ENCODE assay signal across 21 cellular contexts in genomic region chr5:52784741-52785140, GRCh38. TPM values are rescaled to one million over a fixed set of nuclear protein-coding genes. Genes with fewer than 3 reads are reported as not detected.
DNase-seq lines count a peak whose midpoint lies in the region; ATAC-seq and TF ChIP-seq lines count a peak whose summit lies in the region.
"Had no signal": no experiment of that assay in that cellular context is flagged by ENCODE, and none has a peak within 500 bp of the region (broad histone marks: within the 10 kb centered on the region; RNA-seq: fewer than 3 reads in every experiment).

No MANE protein-coding gene starts in this region.

- TF ChIP-seq EP300 in gastroesophageal sphincter (IDR thresholded peaks at IDR 0.05): no peak

- H3K27me3 ChIP-seq in SJSA1 (replicated peaks): no peaks in the 10 kb centered on the region
- H3K27me3 ChIP-seq in mesenchymal stem cell (ENCODE audit: control insufficient read depth in 1 of 2, insufficient read depth in 1 of 2, low read length in 2 of 2): no peaks in the 10 kb centered on the region
- H3K27me3 ChIP-seq in gastroesophageal sphincter: no peaks in the 10 kb centered on the region
- H3K27me3 ChIP-seq: transverse colon had no signal

- H3K18ac ChIP-seq in mesenchymal stem cell (ENCODE audit: low read depth in 1 of 2, low read length in 2 of 2): no peak overlapping the region

- no peak overlapping the region for H3K9ac ChIP-seq in mesenchymal stem cell (ENCODE audit: low read length)

- no peak overlapping the region for H3K4me3 ChIP-seq in SJSA1
- H3K4me3 ChIP-seq in mesenchymal stem cell (ENCODE audit: insufficient read depth in 1 of 2, low read depth in 1 of 2, low read length in 2 of 2): no peak overlapping the region
- H3K4me3 ChIP-seq in gastroesophageal sphincter: no peak overlapping the region
- H3K4me3 ChIP-seq: esophagus squamous epithelium, prostate gland, transverse colon had no signal

- H3K36me3 ChIP-seq in SJSA1 (no peaks in the 10 kb centered on the region), mesenchymal stem cell (ENCODE audit: control insufficient read depth in 1 of 2, insufficient read depth in 2 of 2, low read depth in 1 of 2, low read length in 2 of 2) (no peaks in the 10 kb centered on the region), gastroesophageal sphincter (no peaks in the 10 kb centered on the region)
- H3K36me3 ChIP-seq: esophagus squamous epithelium, prostate gland, transverse colon had no signal

- no peak for TF ChIP-seq POLR2A in gastroesophageal sphincter (IDR thresholded peaks at IDR 0.05)

- H2AFZ ChIP-seq in mesenchymal stem cell (ENCODE audit: low read depth, low read length): no peak overlapping the region

- TF ChIP-seq CTCF in gastroesophageal sphincter (IDR thresholded peaks at IDR 0.05): no peak

- H2BK15ac ChIP-seq in mesenchymal stem cell (ENCODE audit: low read depth, poor library complexity, severe bottlenecking): no peak overlapping the region

- no peak overlapping the region for H2BK5ac ChIP-seq in mesenchymal stem cell (ENCODE audit: low read depth, low read length, poor library complexity, severe bottlenecking)

- no peak overlapping the region for H2BK12ac ChIP-seq in mesenchymal stem cell (ENCODE audit: low read length in 2 of 2)

- H3K4ac ChIP-seq in mesenchymal stem cell (ENCODE audit: low read depth in 1 of 2, low read length in 2 of 2): no peak overlapping the region

- H2BK120ac ChIP-seq in mesenchymal stem cell (ENCODE audit: low read depth, low read length): no peak overlapping the region

- H3K23ac ChIP-seq in mesenchymal stem cell (ENCODE audit: low read length in 2 of 2): no peak overlapping the region

- no peak for ATAC-seq in HG03280 (IDR thresholded peaks at IDR 0.05; ENCODE audit: unreplicated experiment)
- ATAC-seq in gastroesophageal sphincter: no peak
- no peak for ATAC-seq in HG03520 (IDR thresholded peaks at IDR 0.05; ENCODE audit: unreplicated experiment)
- ATAC-seq: activated CD4-positive, alpha-beta T cell treated with anti-CD3 and anti-CD28 coated beads for 36 hours; activated naive CD4-positive, alpha-beta T cell treated with anti-CD3 and anti-CD28 coated beads, Interleukin-2, amount 50 U/mL, for 72 hours; left colon had no signal

- H4K91ac ChIP-seq in mesenchymal stem cell (ENCODE audit: low read length): no peak overlapping the region

- H4K8ac ChIP-seq in mesenchymal stem cell (ENCODE audit: low read length): no peak overlapping the region

- H3K27ac ChIP-seq in SJSA1 (no peak overlapping the region), mesenchymal stem cell (ENCODE audit: low read length, poor library complexity, severe bottlenecking) (no peak overlapping the region), gastroesophageal sphincter (no peak overlapping the region)
- H3K27ac ChIP-seq: esophagus squamous epithelium, prostate gland, transverse colon had no signal

- H3K14ac ChIP-seq in mesenchymal stem cell (ENCODE audit: low read length in 2 of 2): no peak overlapping the region

- H3K4me2 ChIP-seq in mesenchymal stem cell (ENCODE audit: low read length, poor library complexity, severe bottlenecking): no peak overlapping the region

- DNase-seq in DMS53 treated with DMSO at 0.1 percent for 48 hours (lab: John Stamatoyannopoulos, UW; ENCODE audit: unreplicated experiment): peak; percentile 95
- peak; percentile 45 for DNase-seq in LoVo (ENCODE audit: low spot score)
- DNase-seq in SJSA1 (ENCODE audit: low read depth in 1 of 2, low spot score in 2 of 2): peak; percentile 65 to 74
- DNase-seq in mesenchymal stem cell: peak; percentile 64
- DNase-seq: activated CD4-positive, alpha-beta T cell treated with anti-CD3 and anti-CD28 coated beads for 36 hours; Caco-2; effector CD8-positive, alpha-beta T cell; esophagus squamous epithelium; HFFc6; left colon; NCI-H1092 treated with DMSO at 0.1 percent for 48 hours; NCI-H2081; small intestine; stimulated activated CD4-positive, alpha-beta T cell treated with anti-CD3 and anti-CD28 coated beads, Interleukin-2, amount 100 ng/mL, for 48 hours; stimulated activated naive CD4-positive, alpha-beta T cell treated with Interleukin-2 at 50 U/mL for 16 hours; transverse colon had no signal

- H3K4me1 ChIP-seq in SJSA1 (replicated peaks): peaks cover 32% of the 10 kb centered on the region
- H3K4me1 ChIP-seq in mesenchymal stem cell (ENCODE audit: control insufficient read depth, insufficient read depth, low read depth, low read length): peaks cover 3% of the 10 kb centered on the region
- peaks cover 0 to 11% (median 0%) of the 10 kb centered on the region in 3 donors for H3K4me1 ChIP-seq in gastroesophageal sphincter
- H3K4me1 ChIP-seq: prostate gland had no signal

- H3K9me3 ChIP-seq in SJSA1 (replicated peaks) (no peaks in the 10 kb centered on the region), mesenchymal stem cell (ENCODE audit: control insufficient read depth, low read length) (no peaks in the 10 kb centered on the region), gastroesophageal sphincter (no peaks in the 10 kb centered on the region)
- H3K9me3 ChIP-seq: Caco-2, esophagus squamous epithelium, prostate gland, transverse colon had no signal

- no peaks in the 10 kb centered on the region for H3K79me1 ChIP-seq in mesenchymal stem cell (replicated peaks; ENCODE audit: low read length, poor library complexity, severe bottlenecking)

- H2AK5ac ChIP-seq in mesenchymal stem cell (ENCODE audit: low read length, severe bottlenecking): no peak overlapping the region

- 12% methylated on average over 3 of the region's 6 CpGs for WGBS in mesenchymal stem cell
- 52 to 60% methylated on average over 6 of the region's 6 CpGs for WGBS in gastroesophageal sphincter (ENCODE audit: low coverage in 1 of 2), 2 donors

RNA-seq across cellular contexts. Expression of gene ITGA1, which starts 3.0 kb away (rescaled TPM):
- 27.4 and 27.5 TPM in 2 replicates for total RNA-seq in SJSA1 (2014; rRNA removed; shearing (Covaris generic))
- polyA plus RNA-seq in mesenchymal stem cell (2013, experiment 1 of 2): 202 TPM
- 199 TPM for polyA plus RNA-seq in mesenchymal stem cell (2013, experiment 2 of 2)
- total RNA-seq in gastroesophageal sphincter: 100 to 1,000 TPM; 219 to 326 (median 240) TPM

RNA-seq across cellular contexts. Expression of gene PELO, which starts 3.0 kb away (rescaled TPM):
- 12.8 and 20.9 TPM in 2 replicates for total RNA-seq in SJSA1 (2014; rRNA removed; shearing (Covaris generic))
- polyA plus RNA-seq in mesenchymal stem cell (2013, experiment 1 of 2): 37.4 TPM
- 35.7 TPM for polyA plus RNA-seq in mesenchymal stem cell (2013, experiment 2 of 2)
- 10 to 100 TPM; 49.4 to 78.0 (median 59.0) TPM for total RNA-seq in gastroesophageal sphincter

Comparison
In these comparisons a context has a peak if more than half of its experiments do, and no peak if none do; other contexts are left out.
1. DNase-seq: peak in every context shown above with its lines; median percentile 95 in DMS53 treated with DMSO at 0.1 percent for 48 hours; 70 in SJSA1; 64 in mesenchymal stem cell; 45 in LoVo.